ENCODE assay signal across 11 cellular contexts in genomic region chr2:101125374-101125773, GRCh38. TPM values are rescaled to one million over a fixed set of nuclear protein-coding genes. Genes with fewer than 3 reads are reported as not detected.
A peak's percentile ranks its signal among the peaks of the same experiment; 100 is the strongest.
DNase-seq lines count a peak whose midpoint lies in the region; ATAC-seq, FAIRE-seq and TF ChIP-seq lines count a peak whose summit lies in the region.
"Had no signal": no experiment of that assay in that cellular context is flagged by ENCODE, and none has a peak within 500 bp of the region (broad histone marks: within the 10 kb centered on the region; RNA-seq: fewer than 3 reads in every experiment).

No MANE protein-coding gene starts in this region.

- no peak overlapping the region for H4K8ac ChIP-seq in H9 (replicated peaks; ENCODE audit: insufficient read length, low read depth, low read length)

- no peak overlapping the region for H3K56ac ChIP-seq in H9 (ENCODE audit: insufficient read length, low read depth, low read length)

- H3T11ph ChIP-seq in H9 (ENCODE audit: low read length): no peak overlapping the region

- CTCF ChIA-PET in HepG2 (lab: Yijun Ruan, JAX; ENCODE audit: low intra/inter-chr PET ratio, low total read pairs): no interaction called here

- BruUV-seq in HepG2 (replicated peaks; lab: Mats Ljungman, UMichigan): no TSS peak

- peak overlapping the region; percentile 57 to 89 (median 75) for H3K27ac ChIP-seq in heart right ventricle
- peak overlapping the region; percentile 52 for H3K27ac ChIP-seq in brain microvascular endothelial cell
- H3K27ac ChIP-seq in HepG2 (ENCODE audit: extremely low read length, insufficient read depth, low read length): peak overlapping the region; percentile 78
- H3K27ac ChIP-seq in upper lobe of right lung: peak overlapping the region; percentile 45
- no peak overlapping the region for H3K27ac ChIP-seq in H9 (ENCODE audit: insufficient read length, low read depth, low read length)

- peaks cover 95% of the 10 kb centered on the region for H3K79me2 ChIP-seq in HepG2 (ENCODE audit: insufficient read depth, low read length)
- peaks cover 3% of the 10 kb centered on the region; the same call in 1 of the 2 replicates for H3K79me2 ChIP-seq in H9 (ENCODE audit: insufficient read depth, low read length)

- no peaks in the 10 kb centered on the region for H3K9me3 ChIP-seq in heart right ventricle
- H3K9me3 ChIP-seq in HepG2 (ENCODE audit: low read length): no peaks in the 10 kb centered on the region
- H3K9me3 ChIP-seq in upper lobe of right lung: no peaks in the 10 kb centered on the region
- no peaks in the 10 kb centered on the region for H3K9me3 ChIP-seq in H9 (ENCODE audit: control insufficient read depth, low read depth, low read length)

- H2BK15ac ChIP-seq in H9 (ENCODE audit: low read depth, low read length): no peak overlapping the region

- ATAC-seq in heart right ventricle (no peak), Right ventricle myocardium superior (ENCODE audit: poor library complexity) (no peak), HepG2 (no peak; the same call in 2 of the 3 replicates), upper lobe of right lung (no peak)
- ATAC-seq: GM23338 had no signal

- H2BK120ac ChIP-seq in H9 (ENCODE audit: low read depth, low read length, poor library complexity, severe bottlenecking): no peak overlapping the region

- no peak overlapping the region for H2BK5ac ChIP-seq in H9 (ENCODE audit: insufficient read length, low read length)

- no peak overlapping the region for H3K18ac ChIP-seq in H9 (ENCODE audit: insufficient read length, low read depth, low read length)

- H4K20me1 ChIP-seq in HepG2 (ENCODE audit: insufficient read depth, low read length) (no peaks in the 10 kb centered on the region; the same call in 1 of the 2 replicates), H9 (ENCODE audit: control insufficient read depth, insufficient read depth, insufficient read length) (no peaks in the 10 kb centered on the region)

- no peak overlapping the region for H3K4me3 Mint-ChIP-seq in H9
- H3K4me3 Mint-ChIP-seq: GM23338 had no signal

- POLR2A ChIA-PET in HepG2 (lab: Yijun Ruan, JAX): interaction anchor here (1.1 to 4.7 kb wide), 8 partner anchors 8 to 123 kb away, joined by 3 to 49 read pairs (median 4); partner anchors contain the start of genes RPL31 and TBC1D8

- peaks cover 25 to 81% (median 58%) of the 10 kb centered on the region in 9 donors for H3K4me1 ChIP-seq in heart right ventricle
- peaks cover 100% of the 10 kb centered on the region for H3K4me1 ChIP-seq in HepG2 (ENCODE audit: insufficient read depth, low read length)
- H3K4me1 ChIP-seq in upper lobe of right lung: peaks cover 51% of the 10 kb centered on the region
- H3K4me1 ChIP-seq in H9 (ENCODE audit: insufficient read depth, low read length): peaks cover 8% of the 10 kb centered on the region; the same call in 1 of the 2 replicates

- TF ChIP-seq EP300 in HepG2 (IDR thresholded peaks at IDR 0.05; ENCODE audit: low read depth in 2 of 2, low read length in 2 of 2) (no peak), HepG2 (CRISPR knock-in tag; IDR thresholded peaks at IDR 0.05; ENCODE audit: borderline replicate concordance) (no peak)

- no peak for TF ChIP-seq RAD21 in HepG2 (CRISPR knock-in tag; IDR thresholded peaks at IDR 0.05)

- H3K4me2 ChIP-seq in HepG2 (ENCODE audit: low read depth, low read length) (peak overlapping the region; percentile 76), H9 (ENCODE audit: insufficient read depth, insufficient read length, low read length) (no peak overlapping the region)
- H3K4me2 ChIP-seq: GM23338 had no signal

- peaks cover 0 to 5% (median 0%) of the 10 kb centered on the region in 3 experiments; a peak in 3 of 7 replicates for H3K36me3 Mint-ChIP-seq in H9 (ENCODE audit: insufficient read depth in 1 of 3, low read depth in 3 of 3)
- H3K36me3 Mint-ChIP-seq: activated naive CD4-positive, alpha-beta T cell treated with anti-CD3 and anti-CD28 coated beads, Interleukin-2, amount 50 U/mL, for 72 hours had no signal

- H3K4me1 Mint-ChIP-seq in H9: peaks cover 24 to 40% of the 10 kb centered on the region in 2 experiments

- TF ChIP-seq CTCF in heart right ventricle (IDR thresholded peaks at IDR 0.05) (no peak), brain microvascular endothelial cell (IDR thresholded peaks at IDR 0.05; ENCODE audit: low read depth, low read length, missing control alignments) (no peak), HepG2 (CRISPR knock-in tag; IDR thresholded peaks at IDR 0.05) (no peak), upper lobe of right lung (IDR thresholded peaks at IDR 0.05) (no peak), H9 (conservative IDR thresholded peaks at IDR 0.05) (no peak)

- H3K23ac ChIP-seq in H9 (ENCODE audit: insufficient read length, low read depth, low read length): no peak overlapping the region

- H2AK5ac ChIP-seq in H9 (ENCODE audit: insufficient read length, low read length): no peak overlapping the region

- intact Hi-C loops in heart right ventricle (cut with DNase I) (no loop called here), Right ventricle myocardium superior (cut with DNase I) (no loop called here), HepG2 (cut with micrococcal nuclease; ENCODE audit: unreplicated experiment) (loop anchor here (1.0 kb wide), 1 partner anchor 24 kb away; no protein-coding TSS in a partner anchor), upper lobe of right lung (cut with DNase I) (no loop called here)

- H4K91ac ChIP-seq in H9 (ENCODE audit: insufficient read length, low read depth, low read length): no peak overlapping the region

- H3K9ac ChIP-seq in HepG2 (ENCODE audit: insufficient read depth, low read depth, low read length) (peak overlapping the region; percentile 50), H9 (ENCODE audit: extremely low read depth, insufficient read length, low read length) (no peak overlapping the region)

- 44 to 52% methylated on average over 3 of the region's 3 CpGs for WGBS in heart right ventricle, 2 donors
- 28% methylated on average over 3 of the region's 3 CpGs for WGBS in HepG2 (ENCODE audit: low lambda C conversion rate)
- no CpG with 5 or more reads among the region's 3 CpGs for WGBS in H9 (ENCODE audit: extremely low coverage, insufficient read length, low lambda C conversion rate)

- H3K36me3 ChIP-seq in heart right ventricle (no peaks in the 10 kb centered on the region), brain microvascular endothelial cell (replicated peaks) (no peaks in the 10 kb centered on the region), HepG2 (replicated peaks in 1 of 2; ENCODE audit: control insufficient read depth in 1 of 2, insufficient read depth in 2 of 2, low read length in 2 of 2) (peaks cover 5 to 6% of the 10 kb centered on the region in 2 experiments; a peak in 4 of 5 replicates), upper lobe of right lung (no peaks in the 10 kb centered on the region)

- no peaks in the 10 kb centered on the region for H3K27me3 Mint-ChIP-seq in H9 (ENCODE audit: low read depth)

- no peak overlapping the region for H3K4ac ChIP-seq in H9 (ENCODE audit: low read depth, low read length)

- FAIRE-seq in HepG2 (lab: Jason Lieb, UNC): no peak

- H2AFZ ChIP-seq in HepG2 (ENCODE audit: low read length) (no peak overlapping the region), H9 (ENCODE audit: low read length) (no peak overlapping the region)
- H2AFZ ChIP-seq: GM23338 had no signal

- H2BK20ac ChIP-seq in H9 (ENCODE audit: low read depth, low read length, poor library complexity, severe bottlenecking): no peak overlapping the region

- H2BK12ac ChIP-seq in H9 (ENCODE audit: insufficient read length, low read depth, low read length): no peak overlapping the region

- H3K79me1 ChIP-seq in H9 (ENCODE audit: insufficient read depth, low read depth, low read length, poor library complexity, severe bottlenecking): peaks cover 3% of the 10 kb centered on the region

- no peak for TF ChIP-seq POLR2A in HepG2 (IDR thresholded peaks at IDR 0.05; ENCODE audit: insufficient read depth in 1 of 2, low read depth in 2 of 2, low read length in 2 of 2)

- no peak overlapping the region for H3K27ac Mint-ChIP-seq in H9
- H3K27ac Mint-ChIP-seq: activated naive CD4-positive, alpha-beta T cell treated with anti-CD3 and anti-CD28 coated beads, Interleukin-2, amount 50 U/mL, for 72 hours; GM23338 had no signal

- H3K9me3 Mint-ChIP-seq in H9: no peaks in the 10 kb centered on the region; a peak in 1 of 5 replicates
- H3K9me3 Mint-ChIP-seq: activated naive CD4-positive, alpha-beta T cell treated with anti-CD3 and anti-CD28 coated beads, Interleukin-2, amount 50 U/mL, for 72 hours; GM23338 had no signal

- H3K27me3 ChIP-seq in heart right ventricle (no peaks in the 10 kb centered on the region), brain microvascular endothelial cell (replicated peaks) (no peaks in the 10 kb centered on the region), HepG2 (ENCODE audit: control insufficient read depth in 1 of 2, insufficient read depth in 2 of 2, low read length in 2 of 2) (no peaks in the 10 kb centered on the region), upper lobe of right lung (no peaks in the 10 kb centered on the region), H9 (ENCODE audit: insufficient read depth, low read length) (no peaks in the 10 kb centered on the region)

- H3K4me3 ChIP-seq in heart right ventricle: no peak overlapping the region
- no peak overlapping the region for H3K4me3 ChIP-seq in brain microvascular endothelial cell (ENCODE audit: low read depth, low read length)
- H3K4me3 ChIP-seq in HepG2 (replicated peaks in 1 of 3; ENCODE audit: insufficient read depth in 1 of 3, low read depth in 2 of 3, low read length in 3 of 3): peak overlapping the region in 2 of 3 experiments; percentile 8 to 36; a peak in 2 of 6 replicates
- no peak overlapping the region for H3K4me3 ChIP-seq in upper lobe of right lung
- H3K4me3 ChIP-seq: GM23338 had no signal

- DNase-seq in heart right ventricle (no peak), Right ventricle myocardium superior (no peak), brain microvascular endothelial cell (no peak), HepG2 (ENCODE audit: low spot score) (peak; percentile 53), upper lobe of right lung (no peak), H9 (no peak), germinal center (ENCODE audit: low spot score) (no peak), GDM1 (lab: John Stamatoyannopoulos, UW) (no peak)
- DNase-seq: NCI-H526 treated with DMSO at 0.1 percent for 48 hours had no signal

- H4K5ac ChIP-seq in H9 (ENCODE audit: insufficient read length, low read depth, low read length): no peak overlapping the region

- in situ Hi-C loops in brain microvascular endothelial cell (cut with HindIII; ENCODE audit: low pct_ligation_motif_present, low sequenced_read_pairs) (no loop called here), HepG2 (cut with HindIII; ENCODE audit: extremely low pct_ligation_motif_present, low pct_unique_long_range_greater_than_20kb) (no loop called here)

- no peaks in the 10 kb centered on the region for H3K23me2 ChIP-seq in H9 (ENCODE audit: insufficient read length, low read depth, low read length, poor library complexity, severe bottlenecking)

- H3K14ac ChIP-seq in H9 (ENCODE audit: insufficient read depth, low read length): no peak overlapping the region

RNA-seq across cellular contexts. Expression of gene TBC1D8, which starts 25.8 kb away (rescaled TPM):
- total RNA-seq in heart right ventricle: 10 to 100 TPM; 42.6 to 69.5 (median 55.8) TPM
- polyA plus RNA-seq in heart right ventricle: 10 to 100 TPM; 24.0 to 41.6 TPM
- 51.4 TPM for total RNA-seq in Right ventricle myocardium superior
- 24.6 and 45.1 TPM in 2 replicates for total RNA-seq in HepG2 (2016; rRNA removed; fragmentation: Illumina TruSeq; extraction: Trizol)
- 19.7 and 20.1 TPM in 2 replicates for total RNA-seq in HepG2 (2016; cell fraction: cytosol; rRNA removed; fragmentation: Illumina TruSeq; extraction: Trizol; ENCODE audit: low read depth)
- 24.0 and 41.1 TPM in 2 replicates for total RNA-seq in HepG2 (2016; cell fraction: insoluble cytoplasmic fraction; rRNA removed; fragmentation: Illumina TruSeq; extraction: Trizol)
- total RNA-seq in HepG2 (2016; cell fraction: membrane; rRNA removed; fragmentation: Illumina TruSeq; extraction: Trizol): 25.6 and 27.6 TPM in 2 replicates
- 65.7 and 82.2 TPM in 2 replicates for total RNA-seq in HepG2 (2016; cell fraction: nucleus; rRNA removed; fragmentation: Illumina TruSeq; extraction: Trizol)
- 95.4 and 109 TPM in 2 replicates for polyA plus RNA-seq in HepG2 (2011; rRNA removed)
- polyA plus RNA-seq in HepG2 (2011; cell fraction: cytosol; rRNA removed): 29.9 and 31.1 TPM in 2 replicates
- 436 and 543 TPM in 2 replicates for polyA plus RNA-seq in HepG2 (2011; cell fraction: nucleus; rRNA removed)
- 48.7 and 51.7 TPM in 2 replicates for polyA plus RNA-seq in HepG2 (2012)
- polyA plus RNA-seq in HepG2 (2016; cell fraction: cytosol; fragmentation: Illumina TruSeq; extraction: Trizol; ENCODE audit: low read depth): 3.0 and 3.1 TPM in 2 replicates
- polyA plus RNA-seq in HepG2 (2016; cell fraction: insoluble cytoplasmic fraction; fragmentation: Illumina TruSeq; extraction: Trizol; ENCODE audit: low read depth): 19.9 and 22.5 TPM in 2 replicates
- 8.5 and 9.7 TPM in 2 replicates for polyA plus RNA-seq in HepG2 (2016; cell fraction: membrane; fragmentation: Illumina TruSeq; extraction: Trizol; ENCODE audit: low read depth)
- 164 and 165 TPM in 2 replicates for polyA plus RNA-seq in HepG2 (2016; cell fraction: nucleus; fragmentation: Illumina TruSeq; extraction: Trizol; ENCODE audit: insufficient read depth, low read depth)
- 49.0 and 185 TPM in 2 replicates for polyA minus RNA-seq in HepG2 (2011; rRNA and poly(A)+ RNA removed; ENCODE audit: low replicate concordance)
- polyA minus RNA-seq in HepG2 (2011; cell fraction: cytosol; rRNA and poly(A)+ RNA removed): 17.5 and 18.1 TPM in 2 replicates
- 201 and 233 TPM in 2 replicates for polyA minus RNA-seq in HepG2 (2011; cell fraction: nucleus; rRNA and poly(A)+ RNA removed)
- total RNA-seq in upper lobe of right lung: 19.9 TPM
- total RNA-seq in H9 (2021): 16.6 and 17.6 TPM in 2 replicates

Comparison
In these comparisons a context has a peak if more than half of its experiments do, and no peak if none do; other contexts are left out.
1. H3K4me3 ChIP-seq: peak in HepG2 (2 of 3); none in heart right ventricle (0 of 10), brain microvascular endothelial cell (single experiment) and upper lobe of right lung (single experiment).